ENCODE assay signal across 11 cellular contexts in the genomic region with DNA sequence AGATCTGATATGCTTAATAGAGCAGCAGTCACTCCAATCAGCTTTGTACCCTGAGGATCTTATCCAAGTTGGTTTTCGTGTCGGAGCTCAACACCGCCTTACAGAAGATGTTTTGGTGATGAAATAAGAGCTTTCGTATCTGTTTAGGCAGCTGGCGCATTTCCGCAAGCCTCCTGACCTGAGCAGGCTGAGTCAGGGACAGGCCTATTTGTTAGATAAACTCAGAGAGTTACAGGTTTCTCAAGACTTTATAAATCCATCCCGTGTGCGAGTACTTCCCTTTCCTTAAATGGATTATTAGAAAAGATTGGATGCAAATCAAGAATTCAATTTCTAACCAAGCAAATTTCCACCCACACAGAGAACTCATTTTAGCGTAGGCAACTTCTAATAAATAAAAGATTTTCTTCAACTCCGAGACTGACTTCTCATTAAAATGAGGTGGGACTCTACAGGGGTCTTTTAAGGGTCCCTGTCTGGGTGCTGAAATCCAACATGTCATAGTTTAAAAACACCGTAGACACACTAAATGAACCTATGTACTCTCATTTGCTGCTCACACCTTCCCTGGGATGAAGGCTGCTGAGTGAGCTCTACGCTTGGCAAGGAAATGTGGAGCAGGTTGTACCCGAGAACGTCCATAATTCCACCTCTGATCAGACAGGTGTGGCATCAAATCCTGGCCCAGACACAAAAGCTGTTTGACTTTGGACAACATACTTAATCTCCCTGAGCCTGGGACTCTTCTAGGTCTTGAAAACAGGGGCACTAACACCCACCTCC.
DNase-seq lines count a peak whose midpoint lies in the region; ATAC-seq and TF ChIP-seq lines count a peak whose summit lies in the region.
"Had no signal": no experiment of that assay in that cellular context is flagged by ENCODE, and none has a peak within 500 bp of the region (broad histone marks: within the 10 kb centered on the region; RNA-seq: fewer than 3 reads in every experiment).

No MANE protein-coding gene starts in this region.

- DNase-seq in AG08396 (ENCODE audit: low spot score) (peak; percentile 85), RWPE2 (ENCODE audit: low spot score) (peak; percentile 93), fibroblast of pulmonary artery (ENCODE audit: low read depth) (peak; percentile 99), ovary (peak; percentile 79 to 92 (median 89)), NCI-H2196 treated with DMSO at 0.1 percent for 48 hours (lab: John Stamatoyannopoulos, UW; ENCODE audit: unreplicated experiment) (no peak), GM19240 (ENCODE audit: insufficient read length, low spot score) (no peak)
- DNase-seq in activated CD4-positive, alpha-beta T cell treated with anti-CD3 and anti-CD28 coated beads for 1 hour, result no peak
- DNase-seq: activated naive CD4-positive, alpha-beta T cell; CD4-positive, CD25-positive, alpha-beta regulatory T cell; NCI-H187 treated with DMSO at 0.1 percent for 48 hours had no signal

- intact Hi-C loops in ovary (cut with DNase I), result no loop called here

- TF ChIP-seq EP300 in ovary (IDR thresholded peaks at IDR 0.05), result peak; percentile 56

- ATAC-seq in RWPE2 (ENCODE audit: low read depth), result peak; percentile 78
- ATAC-seq in GM19397 (IDR thresholded peaks at IDR 0.05; ENCODE audit: unreplicated experiment), result no peak

- no peak for TF ChIP-seq CTCF in RWPE2 (IDR thresholded peaks at IDR 0.05; ENCODE audit: poor library complexity, severe bottlenecking)
- TF ChIP-seq CTCF in fibroblast of pulmonary artery (IDR thresholded peaks at IDR 0.05; ENCODE audit: low read length, missing control alignments), result no peak
- TF ChIP-seq CTCF in ovary (IDR thresholded peaks at IDR 0.05), result no peak

- peaks cover 51% of the 10 kb centered on the region for H3K4me1 ChIP-seq in RWPE2 (ENCODE audit: insufficient read depth, poor library complexity, severe bottlenecking)
- H3K4me1 ChIP-seq in ovary (ENCODE audit: insufficient read depth), result peaks cover 10% of the 10 kb centered on the region

- H3K4me3 ChIP-seq in RWPE2 (ENCODE audit: severe bottlenecking), result no peak overlapping the region
- no peak overlapping the region for H3K4me3 ChIP-seq in fibroblast of pulmonary artery (replicated peaks; ENCODE audit: low read depth, low read length)
- H3K4me3 ChIP-seq in ovary, result no peak overlapping the region

- H3K36me3 ChIP-seq in RWPE2 (ENCODE audit: low read depth) (no peaks in the 10 kb centered on the region), ovary (no peaks in the 10 kb centered on the region)

- no peaks in the 10 kb centered on the region for H3K9me3 ChIP-seq in RWPE2 (ENCODE audit: severe bottlenecking)
- no peaks in the 10 kb centered on the region for H3K9me3 ChIP-seq in ovary

- H3K27me3 ChIP-seq in RWPE2 (ENCODE audit: insufficient read depth, poor library complexity, severe bottlenecking) (no peaks in the 10 kb centered on the region), ovary (no peaks in the 10 kb centered on the region)

- TF ChIP-seq POLR2A in ovary (IDR thresholded peaks at IDR 0.05), result no peak

- H3K27ac ChIP-seq in RWPE2 (ENCODE audit: poor library complexity, severe bottlenecking) (peak overlapping the region; percentile 100), ovary (peak overlapping the region in 1 of 2 donors; percentile 35)

- 12 to 14% (median 13%) methylated on average over 14 of the region's 14 CpGs for WGBS in ovary, 3 donors

Comparison
In these comparisons a context has a peak if more than half of its experiments do, and no peak if none do; other contexts are left out.
1. DNase-seq: peak in AG08396 (single experiment), RWPE2 (single experiment), fibroblast of pulmonary artery (single experiment) and ovary (5 of 5); none in NCI-H2196 treated with DMSO at 0.1 percent for 48 hours (single experiment), GM19240 (single experiment) and activated CD4-positive, alpha-beta T cell treated with anti-CD3 and anti-CD28 coated beads for 1 hour (single experiment).